Comparison of ENCODE assay signal across 1 cellular context in genomic region chr18:57737661-57738060, GRCh38.
TF ChIP-seq lines count a peak whose summit lies in the region.

No MANE protein-coding gene starts in this region.

TF ChIP-seq in HepG2, 621 proteins besides CTCF, POLR2A, EP300 and RAD21 (continued from another document and continues in another):
- TF ChIP-seq NR2F1 (CRISPR knock-in tag; IDR thresholded peaks at IDR 0.05) (no peak), GRHL1 (CRISPR knock-in tag; conservative IDR thresholded peaks at IDR 0.05) (no peak), ARID5B (CRISPR knock-in tag; IDR thresholded peaks at IDR 0.05) (peak; percentile 69; the same call in 1 of the 2 replicates), ZNF33B (CRISPR knock-in tag; IDR thresholded peaks at IDR 0.05) (no peak), TBX2 (CRISPR knock-in tag; IDR thresholded peaks at IDR 0.05; ENCODE audit: borderline replicate concordance) (peak; percentile 44; the same call in 1 of the 2 replicates), TEAD3 (CRISPR knock-in tag; optimal IDR thresholded peaks at IDR 0.05; ENCODE audit: borderline replicate concordance) (peak; percentile 43), ISX (CRISPR knock-in tag; conservative IDR thresholded peaks at IDR 0.05) (no peak), SSRP1 (CRISPR knock-in tag; IDR thresholded peaks at IDR 0.05) (0 out of 2 replicates have a peak, but pooled peaks have one; percentile 71), ZNF10 (CRISPR knock-in tag; IDR thresholded peaks at IDR 0.05; ENCODE audit: borderline replicate concordance, low read depth) (no peak), MEF2D (CRISPR knock-in tag; IDR thresholded peaks at IDR 0.05) (no peak), TFE3 (CRISPR knock-in tag; IDR thresholded peaks at IDR 0.05) (peak; percentile 18; the same call in 1 of the 2 replicates), TSC22D2 (CRISPR knock-in tag; IDR thresholded peaks at IDR 0.05; ENCODE audit: borderline replicate concordance) (no peak), GATAD1 (CRISPR knock-in tag; IDR thresholded peaks at IDR 0.05) (0 out of 2 replicates have a peak, but pooled peaks have one; percentile 33), NCOR1 (IDR thresholded peaks at IDR 0.05; ENCODE audit: borderline replicate concordance, low read length) (no peak), RERE (CRISPR knock-in tag; IDR thresholded peaks at IDR 0.05; ENCODE audit: low read depth) (no peak), EHMT2 (IDR thresholded peaks at IDR 0.05; ENCODE audit: borderline replicate concordance, low read depth, low read length) (no peak), ZNF34 (CRISPR knock-in tag; IDR thresholded peaks at IDR 0.05; ENCODE audit: borderline replicate concordance) (no peak), RARA (CRISPR knock-in tag; IDR thresholded peaks at IDR 0.05) (peak; percentile 33; the same call in 1 of the 2 replicates), FOSL2 (CRISPR knock-in tag; IDR thresholded peaks at IDR 0.05) (peak; percentile 99)
- TF ChIP-seq, protein P1, sequence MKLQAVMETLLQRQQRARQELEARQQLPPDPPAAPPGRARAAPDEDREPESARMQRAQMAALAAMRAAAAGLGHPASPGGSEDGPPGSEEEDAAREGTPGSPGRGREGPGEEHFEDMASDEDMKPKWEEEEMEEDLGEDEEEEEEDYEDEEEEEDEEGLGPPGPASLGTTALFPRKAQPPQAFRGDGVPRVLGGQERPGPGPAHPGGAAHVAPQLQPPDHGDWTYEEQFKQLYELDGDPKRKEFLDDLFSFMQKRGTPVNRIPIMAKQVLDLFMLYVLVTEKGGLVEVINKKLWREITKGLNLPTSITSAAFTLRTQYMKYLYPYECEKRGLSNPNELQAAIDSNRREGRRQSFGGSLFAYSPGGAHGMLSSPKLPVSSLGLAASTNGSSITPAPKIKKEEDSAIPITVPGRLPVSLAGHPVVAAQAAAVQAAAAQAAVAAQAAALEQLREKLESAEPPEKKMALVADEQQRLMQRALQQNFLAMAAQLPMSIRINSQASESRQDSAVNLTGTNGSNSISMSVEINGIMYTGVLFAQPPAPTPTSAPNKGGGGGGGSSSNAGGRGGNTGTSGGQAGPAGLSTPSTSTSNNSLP (IDR thresholded peaks at IDR 0.05; ENCODE audit: low read depth, low read length): peak; percentile 33; the same call in 1 of the 2 replicates
- TF ChIP-seq, protein P2, sequence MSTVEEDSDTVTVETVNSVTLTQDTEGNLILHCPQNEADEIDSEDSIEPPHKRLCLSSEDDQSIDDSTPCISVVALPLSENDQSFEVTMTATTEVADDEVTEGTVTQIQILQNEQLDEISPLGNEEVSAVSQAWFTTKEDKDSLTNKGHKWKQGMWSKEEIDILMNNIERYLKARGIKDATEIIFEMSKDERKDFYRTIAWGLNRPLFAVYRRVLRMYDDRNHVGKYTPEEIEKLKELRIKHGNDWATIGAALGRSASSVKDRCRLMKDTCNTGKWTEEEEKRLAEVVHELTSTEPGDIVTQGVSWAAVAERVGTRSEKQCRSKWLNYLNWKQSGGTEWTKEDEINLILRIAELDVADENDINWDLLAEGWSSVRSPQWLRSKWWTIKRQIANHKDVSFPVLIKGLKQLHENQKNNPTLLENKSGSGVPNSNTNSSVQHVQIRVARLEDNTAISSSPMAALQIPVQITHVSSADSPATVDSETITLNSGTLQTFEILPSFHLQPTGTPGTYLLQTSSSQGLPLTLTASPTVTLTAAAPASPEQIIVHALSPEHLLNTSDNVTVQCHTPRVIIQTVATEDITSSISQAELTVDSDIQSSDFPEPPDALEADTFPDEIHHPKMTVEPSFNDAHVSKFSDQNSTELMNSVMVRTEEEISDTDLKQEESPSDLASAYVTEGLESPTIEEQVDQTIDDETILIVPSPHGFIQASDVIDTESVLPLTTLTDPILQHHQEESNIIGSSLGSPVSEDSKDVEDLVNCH (CRISPR knock-in tag; IDR thresholded peaks at IDR 0.05): no peak
- TF ChIP-seq, protein P3, sequence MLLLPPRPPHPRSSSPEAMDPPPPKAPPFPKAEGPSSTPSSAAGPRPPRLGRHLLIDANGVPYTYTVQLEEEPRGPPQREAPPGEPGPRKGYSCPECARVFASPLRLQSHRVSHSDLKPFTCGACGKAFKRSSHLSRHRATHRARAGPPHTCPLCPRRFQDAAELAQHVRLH (CRISPR knock-in tag; IDR thresholded peaks at IDR 0.05; ENCODE audit: borderline replicate concordance, low read depth): 0 out of 2 replicates have a peak, but pooled peaks have one; percentile 28
- TF ChIP-seq, protein P4, sequence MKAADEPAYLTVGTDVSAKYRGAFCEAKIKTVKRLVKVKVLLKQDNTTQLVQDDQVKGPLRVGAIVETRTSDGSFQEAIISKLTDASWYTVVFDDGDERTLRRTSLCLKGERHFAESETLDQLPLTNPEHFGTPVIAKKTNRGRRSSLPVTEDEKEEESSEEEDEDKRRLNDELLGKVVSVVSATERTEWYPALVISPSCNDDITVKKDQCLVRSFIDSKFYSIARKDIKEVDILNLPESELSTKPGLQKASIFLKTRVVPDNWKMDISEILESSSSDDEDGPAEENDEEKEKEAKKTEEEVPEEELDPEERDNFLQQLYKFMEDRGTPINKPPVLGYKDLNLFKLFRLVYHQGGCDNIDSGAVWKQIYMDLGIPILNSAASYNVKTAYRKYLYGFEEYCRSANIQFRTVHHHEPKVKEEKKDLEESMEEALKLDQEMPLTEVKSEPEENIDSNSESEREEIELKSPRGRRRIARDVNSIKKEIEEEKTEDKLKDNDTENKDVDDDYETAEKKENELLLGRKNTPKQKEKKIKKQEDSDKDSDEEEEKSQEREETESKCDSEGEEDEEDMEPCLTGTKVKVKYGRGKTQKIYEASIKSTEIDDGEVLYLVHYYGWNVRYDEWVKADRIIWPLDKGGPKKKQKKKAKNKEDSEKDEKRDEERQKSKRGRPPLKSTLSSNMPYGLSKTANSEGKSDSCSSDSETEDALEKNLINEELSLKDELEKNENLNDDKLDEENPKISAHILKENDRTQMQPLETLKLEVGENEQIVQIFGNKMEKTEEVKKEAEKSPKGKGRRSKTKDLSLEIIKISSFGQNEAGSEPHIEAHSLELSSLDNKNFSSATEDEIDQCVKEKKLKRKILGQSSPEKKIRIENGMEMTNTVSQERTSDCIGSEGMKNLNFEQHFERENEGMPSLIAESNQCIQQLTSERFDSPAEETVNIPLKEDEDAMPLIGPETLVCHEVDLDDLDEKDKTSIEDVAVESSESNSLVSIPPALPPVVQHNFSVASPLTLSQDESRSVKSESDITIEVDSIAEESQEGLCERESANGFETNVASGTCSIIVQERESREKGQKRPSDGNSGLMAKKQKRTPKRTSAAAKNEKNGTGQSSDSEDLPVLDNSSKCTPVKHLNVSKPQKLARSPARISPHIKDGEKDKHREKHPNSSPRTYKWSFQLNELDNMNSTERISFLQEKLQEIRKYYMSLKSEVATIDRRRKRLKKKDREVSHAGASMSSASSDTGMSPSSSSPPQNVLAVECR (CRISPR knock-in tag; IDR thresholded peaks at IDR 0.05; ENCODE audit: borderline replicate concordance): peak; percentile 20; the same call in 1 of the 2 replicates
- TF ChIP-seq, protein P5, sequence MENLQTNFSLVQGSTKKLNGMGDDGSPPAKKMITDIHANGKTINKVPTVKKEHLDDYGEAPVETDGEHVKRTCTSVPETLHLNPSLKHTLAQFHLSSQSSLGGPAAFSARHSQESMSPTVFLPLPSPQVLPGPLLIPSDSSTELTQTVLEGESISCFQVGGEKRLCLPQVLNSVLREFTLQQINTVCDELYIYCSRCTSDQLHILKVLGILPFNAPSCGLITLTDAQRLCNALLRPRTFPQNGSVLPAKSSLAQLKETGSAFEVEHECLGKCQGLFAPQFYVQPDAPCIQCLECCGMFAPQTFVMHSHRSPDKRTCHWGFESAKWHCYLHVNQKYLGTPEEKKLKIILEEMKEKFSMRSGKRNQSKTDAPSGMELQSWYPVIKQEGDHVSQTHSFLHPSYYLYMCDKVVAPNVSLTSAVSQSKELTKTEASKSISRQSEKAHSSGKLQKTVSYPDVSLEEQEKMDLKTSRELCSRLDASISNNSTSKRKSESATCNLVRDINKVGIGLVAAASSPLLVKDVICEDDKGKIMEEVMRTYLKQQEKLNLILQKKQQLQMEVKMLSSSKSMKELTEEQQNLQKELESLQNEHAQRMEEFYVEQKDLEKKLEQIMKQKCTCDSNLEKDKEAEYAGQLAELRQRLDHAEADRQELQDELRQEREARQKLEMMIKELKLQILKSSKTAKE (CRISPR knock-in tag; IDR thresholded peaks at IDR 0.05; ENCODE audit: borderline replicate concordance): no peak
- TF ChIP-seq, protein P6, sequence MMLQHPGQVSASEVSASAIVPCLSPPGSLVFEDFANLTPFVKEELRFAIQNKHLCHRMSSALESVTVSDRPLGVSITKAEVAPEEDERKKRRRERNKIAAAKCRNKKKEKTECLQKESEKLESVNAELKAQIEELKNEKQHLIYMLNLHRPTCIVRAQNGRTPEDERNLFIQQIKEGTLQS (CRISPR knock-in tag; IDR thresholded peaks at IDR 0.05): 0 out of 2 replicates have a peak, but pooled peaks have one; percentile 55
